In genomic region chr1:154328318-154329151, GRCh38 we compare ENCODE assay signal across 8 cellular contexts. TPM values are rescaled to one million over a fixed set of nuclear protein-coding genes. Genes with fewer than 3 reads are reported as not detected.
DNase-seq lines count a peak whose midpoint lies in the region; ATAC-seq, FAIRE-seq and TF ChIP-seq lines count a peak whose summit lies in the region.

No MANE protein-coding gene starts in this region.

- H3K4me1 ChIP-seq in Peyer's patch = peaks cover 6 to 29% (median 22%) of the 10 kb centered on the region in 4 donors

- H3K27me3 ChIP-seq in Peyer's patch = no peaks in the 10 kb centered on the region

- H3K36me3 ChIP-seq in Peyer's patch = peaks cover 0 to 23% (median 0%) of the 10 kb centered on the region in 3 donors

- FAIRE-seq in D721Med (lab: Jason Lieb, UNC) = no peak

- peak overlapping the region; percentile 90 for H3K4me3 Mint-ChIP-seq in neural crest cell

- peaks cover 32% of the 10 kb centered on the region for H3K4me1 Mint-ChIP-seq in neural crest cell

- H3K27me3 Mint-ChIP-seq in neural crest cell (ENCODE audit: low read depth) = peaks cover 10% of the 10 kb centered on the region

- H3K36me3 Mint-ChIP-seq in neural crest cell (ENCODE audit: low read depth) = no peaks in the 10 kb centered on the region

- peak overlapping the region; percentile 34 to 59 (median 53) for H3K4me3 ChIP-seq in Peyer's patch

- peak overlapping the region; percentile 83 to 92 (median 88) for H3K27ac ChIP-seq in Peyer's patch

- no peak for TF ChIP-seq CTCF in D721Med (IDR thresholded peaks at IDR 0.05; ENCODE audit: insufficient read depth, missing control alignments)
- no peak for TF ChIP-seq CTCF in Peyer's patch (IDR thresholded peaks at IDR 0.05)
- no peak for TF ChIP-seq CTCF in neural crest cell (conservative IDR thresholded peaks at IDR 0.05)

- no peaks in the 10 kb centered on the region for H3K9me3 Mint-ChIP-seq in neural crest cell

- DNase-seq in D721Med (ENCODE audit: insufficient read length, low spot score) = peak; percentile 74
- peak; percentile 86 to 94 (median 87) for DNase-seq in Peyer's patch
- DNase-seq in activated gamma-delta T cell (lab: John Stamatoyannopoulos, UW) = peak; percentile 93
- DNase-seq in fibroblast of the conjunctiva (ENCODE audit: low read depth) = peak; percentile 51
- peak; percentile 55 for DNase-seq in neural crest cell (ENCODE audit: low read depth, low spot score)
- DNase-seq in stimulated activated naive CD8-positive, alpha-beta T cell treated with anti-CD3 and anti-CD28 coated beads, Interleukin-15, Interleukin-2, amounts not matched to agents 100 U/mL and 50 U/mL, for 24 hours = peak; percentile 89

- no peaks in the 10 kb centered on the region for H3K9me3 ChIP-seq in Peyer's patch

- ATAC-seq in HG02798 (IDR thresholded peaks at IDR 0.05; ENCODE audit: poor library complexity, unreplicated experiment) = peak; percentile 58
- peak; percentile 55 for ATAC-seq in stimulated activated naive CD8-positive, alpha-beta T cell treated with anti-CD3 and anti-CD28 coated beads, Interleukin-15, Interleukin-2, amounts not matched to agents 100 U/mL and 50 U/mL, for 24 hours
- ATAC-seq in GM21528 (IDR thresholded peaks at IDR 0.05; ENCODE audit: low FRiP score, unreplicated experiment) = no peak

- H3K27ac Mint-ChIP-seq in neural crest cell (ENCODE audit: unreplicated experiment) = no peak overlapping the region

- TF ChIP-seq POLR2A in Peyer's patch (IDR thresholded peaks at IDR 0.05) = no peak

RNA-seq across cellular contexts. Expression of gene ATP8B2, which starts 3.2 kb away (rescaled TPM):
- 10 to 100 TPM; 18.6 to 56.9 (median 31.8) TPM for total RNA-seq in Peyer's patch
- total RNA-seq in neural crest cell = 44.2 and 48.0 TPM in 2 replicates

RNA-seq across cellular contexts. Expression of gene AQP10, which starts 7.6 kb away (rescaled TPM):
- total RNA-seq in Peyer's patch (under 1 TPM in 1 of 4 donors, not detected in 3; 0.85 TPM), neural crest cell (not detected in 2 replicates)

RNA-seq across cellular contexts. Expression of gene HAX1, which starts 56.1 kb away (rescaled TPM):
- total RNA-seq in Peyer's patch (100 to 1,000 TPM in 1 of 4 donors, 10 to 100 TPM in 3; 71.8 to 125 (median 75.6) TPM), neural crest cell (63.4 and 63.7 TPM in 2 replicates)
